Comparison of ENCODE assay signal across 15 cellular contexts in the genomic region with DNA sequence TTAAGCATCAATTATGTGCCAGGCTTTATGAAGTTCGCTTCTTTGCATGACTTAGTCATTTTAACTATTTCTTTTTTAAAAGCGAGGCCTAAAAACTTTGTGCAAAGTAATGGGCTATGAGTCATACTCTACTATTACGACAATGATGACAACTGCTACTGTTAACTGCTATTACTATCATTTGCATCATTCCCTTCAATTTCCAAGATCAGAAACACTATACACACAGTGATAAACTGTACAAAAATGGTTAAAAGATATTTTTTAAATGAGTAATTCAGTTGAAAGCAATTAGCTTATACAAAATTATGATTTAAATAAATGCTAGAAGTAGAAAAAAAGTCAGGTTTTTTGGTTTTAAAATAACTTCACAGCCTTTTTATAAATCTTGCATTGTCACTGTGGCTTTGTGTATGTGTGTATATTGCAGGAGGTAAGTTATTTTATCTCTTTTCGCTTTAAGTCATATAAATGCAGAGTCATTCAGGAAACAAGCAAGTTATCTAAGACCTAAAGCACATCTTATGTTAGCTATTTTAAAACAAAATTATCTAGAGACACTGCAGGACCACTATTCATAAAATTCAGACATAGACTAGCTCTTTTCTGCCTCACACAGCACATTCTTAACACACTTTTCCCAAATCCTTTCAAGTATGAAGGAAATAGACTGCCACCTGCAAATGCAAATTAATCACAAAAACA. TPM values are rescaled to one million over a fixed set of nuclear protein-coding genes. Genes with fewer than 3 reads are reported as not detected.
DNase-seq lines count a peak whose midpoint lies in the region; TF ChIP-seq lines count a peak whose summit lies in the region.
"Had no signal": no experiment of that assay in that cellular context is flagged by ENCODE, and none has a peak within 500 bp of the region (broad histone marks: within the 10 kb centered on the region; RNA-seq: fewer than 3 reads in every experiment).

No MANE protein-coding gene starts in this region.

- no peak overlapping the region for H2BK12ac ChIP-seq in H9 (ENCODE audit: insufficient read length, low read depth, low read length)

- H3K23ac ChIP-seq in H9 (ENCODE audit: insufficient read length, low read depth, low read length) = no peak overlapping the region

- H3K4me2 ChIP-seq in fibroblast of lung (ENCODE audit: extremely low read depth, insufficient read depth, low read length) (no peak overlapping the region), H9 (ENCODE audit: insufficient read depth, insufficient read length, low read length) (no peak overlapping the region)

- H3K27me3 ChIP-seq in A673 (replicated peaks; ENCODE audit: insufficient read depth, low read depth, low read length, poor library complexity) = no peaks in the 10 kb centered on the region
- no peaks in the 10 kb centered on the region for H3K27me3 ChIP-seq in fibroblast of lung (ENCODE audit: control insufficient read depth, insufficient read depth, low read length)
- H3K27me3 ChIP-seq in H9 (ENCODE audit: insufficient read depth, low read length) = no peaks in the 10 kb centered on the region
- H3K27me3 ChIP-seq: pancreas had no signal

- in situ Hi-C loops in GM13976 (cut with MboI; ENCODE audit: low sequenced_read_pairs, unreplicated experiment) = no loop called here

- H3K27ac ChIP-seq in A673 (ENCODE audit: low read depth, low read length, poor library complexity, severe bottlenecking) = peak overlapping the region; percentile 78
- no peak overlapping the region for H3K27ac ChIP-seq in RWPE1
- peak overlapping the region; percentile 68 for H3K27ac ChIP-seq in fibroblast of lung (ENCODE audit: insufficient read depth, low read length)
- H3K27ac ChIP-seq in H9 (ENCODE audit: insufficient read length, low read depth, low read length) = no peak overlapping the region
- H3K27ac ChIP-seq: C4-2B, pancreas had no signal

- no peak overlapping the region for H3K4me3 Mint-ChIP-seq in H9
- H3K4me3 Mint-ChIP-seq: activated T-cell treated with anti-CD3 and anti-CD28 coated beads, Interleukin-2, amount 50 U/mL, for 4 hours; immature natural killer cell had no signal

- no CpG with 5 or more reads among the region's 4 CpGs for WGBS in H9 (ENCODE audit: extremely low coverage, insufficient read length, low lambda C conversion rate)

- H3K23me2 ChIP-seq in H9 (ENCODE audit: insufficient read length, low read depth, low read length, poor library complexity, severe bottlenecking) = no peaks in the 10 kb centered on the region

- H4K91ac ChIP-seq in H9 (ENCODE audit: insufficient read length, low read depth, low read length) = no peak overlapping the region

- no peak overlapping the region for H4K8ac ChIP-seq in H9 (replicated peaks; ENCODE audit: insufficient read length, low read depth, low read length)

- no peaks in the 10 kb centered on the region for H3K36me3 ChIP-seq in A673 (ENCODE audit: insufficient read depth, low read length, poor library complexity, severe bottlenecking)
- H3K36me3 ChIP-seq in fibroblast of lung (ENCODE audit: control insufficient read depth, insufficient read depth, low read length) = no peaks in the 10 kb centered on the region
- H3K36me3 ChIP-seq: pancreas had no signal

- no peak overlapping the region for H2AK5ac ChIP-seq in H9 (ENCODE audit: insufficient read length, low read length)

- DNase-seq in A673 (ENCODE audit: low spot score) = peak; percentile 45
- DNase-seq in H4 (ENCODE audit: low spot score) = peak; percentile 76
- DNase-seq in RWPE1 (ENCODE audit: low spot score) = peak; percentile 68
- DNase-seq in fibroblast of lung (ENCODE audit: low read depth in 2 of 2) = peak; percentile 78 to 97
- DNase-seq in NCI-H1694 (lab: John Stamatoyannopoulos, UW) = no peak
- DNase-seq in NCI-H446 treated with DMSO at 0.1 percent for 48 hours (lab: John Stamatoyannopoulos, UW) = no peak
- no peak for DNase-seq in H9
- DNase-seq in GM13976 (ENCODE audit: low spot score) = no peak
- DNase-seq: activated T-cell treated with anti-CD3 and anti-CD28 coated beads, Interleukin-2, amount 50 U/mL, for 4 hours; cortex of kidney; immature natural killer cell; NCI-H2107; pancreas had no signal

- no peak overlapping the region for H3T11ph ChIP-seq in H9 (ENCODE audit: low read length)

- H2AFZ ChIP-seq in fibroblast of lung (ENCODE audit: low read length) = no peak overlapping the region
- no peak overlapping the region for H2AFZ ChIP-seq in H9 (ENCODE audit: low read length)

- H3K9me3 Mint-ChIP-seq in H9 = peaks cover 3 to 7% of the 10 kb centered on the region in 2 experiments; a peak in 3 of 5 replicates
- H3K9me3 Mint-ChIP-seq: activated T-cell treated with anti-CD3 and anti-CD28 coated beads, Interleukin-2, amount 50 U/mL, for 4 hours had no signal

- H3K4me3 ChIP-seq in A673 (ENCODE audit: low read depth, low read length, poor library complexity, severe bottlenecking) (no peak overlapping the region), fibroblast of lung (replicated peaks in 1 of 4; ENCODE audit: control extremely low read depth in 1 of 4, insufficient read depth in 1 of 4, low read depth in 3 of 4, low read length in 4 of 4) (no peak overlapping the region)
- H3K4me3 ChIP-seq: pancreas had no signal

- H4K20me1 ChIP-seq in fibroblast of lung (ENCODE audit: control insufficient read depth, extremely low read depth, insufficient read depth, low read length) (no peaks in the 10 kb centered on the region), H9 (ENCODE audit: control insufficient read depth, insufficient read depth, insufficient read length) (no peaks in the 10 kb centered on the region)

- TF ChIP-seq CTCF in A673 (conservative IDR thresholded peaks at IDR 0.05; ENCODE audit: low read depth, low read length) (no peak), RWPE1 (conservative IDR thresholded peaks at IDR 0.05; ENCODE audit: low read depth) (no peak), fibroblast of lung (conservative IDR thresholded peaks at IDR 0.05 in 1 of 2, IDR thresholded peaks at IDR 0.05 in 1 of 2; ENCODE audit: low read depth in 1 of 2, low read length in 2 of 2) (no peak), H9 (conservative IDR thresholded peaks at IDR 0.05) (no peak), GM13976 (IDR thresholded peaks at IDR 0.05; ENCODE audit: borderline replicate concordance, control extremely low read depth, extremely low read depth, insufficient read depth, missing control alignments) (no peak)

- H3K9ac ChIP-seq in fibroblast of lung (ENCODE audit: insufficient read depth, low read length) = no peak overlapping the region
- H3K9ac ChIP-seq in H9 (ENCODE audit: extremely low read depth, insufficient read length, low read length) = no peak overlapping the region

- CTCF ChIA-PET in A673 (lab: Charles Lee) (no interaction called here), RWPE1 (lab: Yijun Ruan, JAX) (interaction anchor here (0.6 to 0.8 kb wide), 2 partner anchors 41 to 488 kb away, joined by 3 to 4 read pairs; no protein-coding TSS in a partner anchor)

- POLR2A ChIA-PET in A673 (lab: Charles Lee; ENCODE audit: low non-redundant PET) = no interaction called here
- POLR2A ChIA-PET in RWPE1 (lab: Yijun Ruan, JAX; ENCODE audit: low non-redundant PET) = no interaction called here

- H3K18ac ChIP-seq in H9 (ENCODE audit: insufficient read length, low read depth, low read length) = no peak overlapping the region

- no peak overlapping the region for H2BK120ac ChIP-seq in H9 (ENCODE audit: low read depth, low read length, poor library complexity, severe bottlenecking)

- peaks cover 15% of the 10 kb centered on the region for H3K4me1 ChIP-seq in A673 (ENCODE audit: insufficient read depth, low read length, poor library complexity, severe bottlenecking)
- no peaks in the 10 kb centered on the region for H3K4me1 ChIP-seq in fibroblast of lung (ENCODE audit: control insufficient read depth, extremely low read depth, insufficient read depth, low read length)
- no peaks in the 10 kb centered on the region for H3K4me1 ChIP-seq in H9 (ENCODE audit: insufficient read depth, low read length)
- H3K4me1 ChIP-seq: pancreas had no signal

- no peak overlapping the region for H3K4ac ChIP-seq in H9 (ENCODE audit: low read depth, low read length)

- H2BK5ac ChIP-seq in H9 (ENCODE audit: insufficient read length, low read length) = no peak overlapping the region

- H3K4me1 Mint-ChIP-seq in H9 = peaks cover 16 to 20% of the 10 kb centered on the region in 2 experiments
- H3K4me1 Mint-ChIP-seq: immature natural killer cell had no signal

- BruUV-seq in A673 (replicated peaks; lab: Mats Ljungman, UMichigan) = no TSS peak

- no peaks in the 10 kb centered on the region for H3K9me3 ChIP-seq in A673 (ENCODE audit: low read depth, low read length, poor library complexity, severe bottlenecking)
- H3K9me3 ChIP-seq in fibroblast of lung (ENCODE audit: control insufficient read depth, insufficient read depth, low read depth, low read length) = no peaks in the 10 kb centered on the region
- no peaks in the 10 kb centered on the region for H3K9me3 ChIP-seq in H9 (ENCODE audit: control insufficient read depth, low read depth, low read length)
- H3K9me3 ChIP-seq: pancreas had no signal

- no peak overlapping the region for H2BK15ac ChIP-seq in H9 (ENCODE audit: low read depth, low read length)

- H3K36me3 Mint-ChIP-seq in H9 (ENCODE audit: insufficient read depth in 1 of 3, low read depth in 3 of 3) = peaks cover 0 to 3% (median 2%) of the 10 kb centered on the region in 3 experiments; a peak in 2 of 7 replicates
- H3K36me3 Mint-ChIP-seq: immature natural killer cell had no signal

- H3K27ac Mint-ChIP-seq in H9 = no peak overlapping the region
- H3K27ac Mint-ChIP-seq: immature natural killer cell had no signal

- intact Hi-C loops in A673 (cut with micrococcal nuclease; ENCODE audit: unreplicated experiment) = no loop called here

- H3K27me3 Mint-ChIP-seq in H9 (ENCODE audit: low read depth) = peaks cover 3% of the 10 kb centered on the region; the same call in 1 of the 2 replicates

- H4K5ac ChIP-seq in H9 (ENCODE audit: insufficient read length, low read depth, low read length) = no peak overlapping the region

- no peak overlapping the region for H3K56ac ChIP-seq in H9 (ENCODE audit: insufficient read length, low read depth, low read length)

- no peak overlapping the region for H2BK20ac ChIP-seq in H9 (ENCODE audit: low read depth, low read length, poor library complexity, severe bottlenecking)

- no peaks in the 10 kb centered on the region for H3K79me1 ChIP-seq in H9 (ENCODE audit: insufficient read depth, low read depth, low read length, poor library complexity, severe bottlenecking)

- H3K14ac ChIP-seq in H9 (ENCODE audit: insufficient read depth, low read length) = no peak overlapping the region

- no peaks in the 10 kb centered on the region for H3K79me2 ChIP-seq in fibroblast of lung (ENCODE audit: control insufficient read depth, insufficient read depth, low read length)
- no peaks in the 10 kb centered on the region for H3K79me2 ChIP-seq in H9 (ENCODE audit: insufficient read depth, low read length)

RNA-seq across cellular contexts. Expression of gene CXCL3, which starts 18.5 kb away (rescaled TPM):
- total RNA-seq in A673 (2021) (0.24 and 0.50 TPM in 2 replicates), fibroblast of lung (1.3 and 2.5 TPM in 2 replicates), H9 (2021) (3.7 and 4.4 TPM in 2 replicates)
- 0.53 and 3.8 TPM in 2 replicates for total RNA-seq in H4 (2014; rRNA removed; shearing (Covaris generic))
- polyA plus RNA-seq in fibroblast of lung = 0.51 and 1.9 TPM in 2 replicates
- 0.43 and 1.6 TPM in 2 replicates for polyA plus RNA-seq in fibroblast of lung (2012)
- not detected in 2 replicates for polyA minus RNA-seq in fibroblast of lung (ENCODE audit: low replicate concordance)
- polyA plus RNA-seq: immature natural killer cell had no signal

RNA-seq across cellular contexts. Expression of gene CXCL2, which starts 42.0 kb away (rescaled TPM):
- 0.90 TPM in 1 of 2 replicates, not detected in the other for total RNA-seq in A673 (2021)
- 3.3 and 6.9 TPM in 2 replicates for total RNA-seq in H4 (2014; rRNA removed; shearing (Covaris generic))
- total RNA-seq in fibroblast of lung = 2.8 and 4.4 TPM in 2 replicates
- polyA plus RNA-seq in fibroblast of lung = 0.25 and 2.1 TPM in 2 replicates
- 0.17 and 2.6 TPM in 2 replicates for polyA plus RNA-seq in fibroblast of lung (2012)
- not detected in 2 replicates for polyA minus RNA-seq in fibroblast of lung (ENCODE audit: low replicate concordance)
- 0.66 and 0.85 TPM in 2 replicates for total RNA-seq in H9 (2021)
- total RNA-seq: T-helper 1 cell treated with Interleukin-12 subunit alpha and Interleukin-12 subunit beta and Interleukin-4 antibody, amounts not matched to agents 30 ng/mL and 1 ng/mL, for 36 hours had no signal

RNA-seq across cellular contexts. Expression of gene CXCL5, which starts 58.5 kb away (rescaled TPM):
- total RNA-seq in A673 (2021) (not detected in 2 replicates), fibroblast of lung (0.66 and 0.77 TPM in 2 replicates), H9 (2021) (9.2 and 10.8 TPM in 2 replicates)
- not detected in 2 replicates for total RNA-seq in H4 (2014; rRNA removed; shearing (Covaris generic))
- polyA plus RNA-seq in fibroblast of lung = 0.24 and 0.58 TPM in 2 replicates
- 0.13 and 0.45 TPM in 2 replicates for polyA plus RNA-seq in fibroblast of lung (2012)
- polyA minus RNA-seq in fibroblast of lung (ENCODE audit: low replicate concordance) = not detected in 2 replicates
- total RNA-seq: activated T-cell treated with anti-CD3 and anti-CD28 coated beads, Interleukin-2, amount 50 U/mL, for 4 hours; T-helper 1 cell treated with Interleukin-12 subunit alpha and Interleukin-12 subunit beta and Interleukin-4 antibody, amounts not matched to agents 30 ng/mL and 1 ng/mL, for 36 hours had no signal

Comparison
In these comparisons a context has a peak if more than half of its experiments do, and no peak if none do; other contexts are left out.
1. DNase-seq: peak in A673 (single experiment), H4 (single experiment), RWPE1 (single experiment) and fibroblast of lung (2 of 2); none in NCI-H1694 (single experiment), NCI-H446 treated with DMSO at 0.1 percent for 48 hours (single experiment), H9 (single experiment) and GM13976 (single experiment).
2. H3K27ac ChIP-seq: peak in A673 (single experiment) and fibroblast of lung (single experiment); none in RWPE1 (single experiment) and H9 (single experiment).